ENCODE assay signal across 12 cellular contexts in genomic region chr20:13545755-13546154, GRCh38.
DNase-seq lines count a peak whose midpoint lies in the region; ATAC-seq, FAIRE-seq and TF ChIP-seq lines count a peak whose summit lies in the region.
"Had no signal": no experiment of that assay in that cellular context is flagged by ENCODE, and none has a peak within 500 bp of the region (broad histone marks: within the 10 kb centered on the region; RNA-seq: fewer than 3 reads in every experiment).

No MANE protein-coding gene starts in this region.

- H3K9me3 ChIP-seq in cardiac muscle cell (ENCODE audit: low read depth) (no peaks in the 10 kb centered on the region), heart left ventricle (no peaks in the 10 kb centered on the region), keratinocyte (ENCODE audit: control insufficient read depth, low read depth, low read length) (no peaks in the 10 kb centered on the region)
- H3K9me3 ChIP-seq: HAP-1 had no signal

- intact Hi-C loops in heart left ventricle (cut with DNase I) = loop anchor here in 9 of 10 donors (2.0 to 10.0 kb wide), 9 partner anchors 83 to 428 kb away; no protein-coding TSS in a partner anchor

- H3K27ac ChIP-seq in cardiac muscle cell (no peak overlapping the region), heart left ventricle (no peak overlapping the region), keratinocyte (ENCODE audit: control insufficient read depth, insufficient read depth, low read length) (no peak overlapping the region)
- H3K27ac ChIP-seq: HL-60 had no signal

- H3K27me3 ChIP-seq in cardiac muscle cell (no peaks in the 10 kb centered on the region), heart left ventricle (no peaks in the 10 kb centered on the region), keratinocyte (ENCODE audit: control insufficient read depth, extremely low read depth, insufficient read depth, low read length) (no peaks in the 10 kb centered on the region)

- no peak overlapping the region for H3K9ac ChIP-seq in keratinocyte (ENCODE audit: control insufficient read depth, extremely low read depth, insufficient read depth, low read length)

- H3K36me3 ChIP-seq in cardiac muscle cell = no peaks in the 10 kb centered on the region
- H3K36me3 ChIP-seq in heart left ventricle = no peaks in the 10 kb centered on the region
- no peaks in the 10 kb centered on the region for H3K36me3 ChIP-seq in keratinocyte (ENCODE audit: control insufficient read depth in 2 of 2, extremely low read depth in 1 of 2, insufficient read depth in 2 of 2, low read length in 2 of 2)
- H3K36me3 ChIP-seq: HAP-1 had no signal

- H3K4me3 ChIP-seq in cardiac muscle cell = no peak overlapping the region
- H3K4me3 ChIP-seq in heart left ventricle = no peak overlapping the region
- H3K4me3 ChIP-seq in keratinocyte (ENCODE audit: control insufficient read depth in 2 of 3, extremely low read depth in 1 of 3, insufficient read depth in 2 of 3, low read depth in 1 of 3, low read length in 3 of 3) = no peak overlapping the region
- H3K4me3 ChIP-seq: HAP-1 had no signal

- DNase-seq in cardiac muscle cell (ENCODE audit: low read depth in 1 of 2, low spot score in 1 of 2) (peak; percentile 2 to 11), heart left ventricle (no peak), amniotic epithelial cell (ENCODE audit: low read depth) (peak; percentile 56), keratinocyte (ENCODE audit: low read depth, low spot score) (no peak), NCI-H446 treated with DMSO at 0.1 percent for 48 hours (lab: John Stamatoyannopoulos, UW) (no peak), OCI-M1 (lab: John Stamatoyannopoulos, UW) (no peak)
- no peak for DNase-seq in activated CD4-positive, CD25-positive, alpha-beta regulatory T cell (lab: John Stamatoyannopoulos, UW)
- DNase-seq: 8988T, NCI-H524 treated with DMSO at 0.1 percent for 48 hours had no signal

- TF ChIP-seq CTCF in cardiac muscle cell (IDR thresholded peaks at IDR 0.05; ENCODE audit: low read depth, low read length) (no peak), heart left ventricle (IDR thresholded peaks at IDR 0.05) (no peak), keratinocyte (optimal IDR thresholded peaks at IDR 0.05 in 1 of 3, IDR thresholded peaks at IDR 0.05 in 1 of 3, conservative IDR thresholded peaks at IDR 0.05 in 1 of 3; ENCODE audit: extremely low read depth in 1 of 3, insufficient read depth in 2 of 3, low read length in 3 of 3) (no peak)

- H3K4me2 ChIP-seq in keratinocyte (ENCODE audit: control insufficient read depth, extremely low read depth, insufficient read depth, low read depth, low read length) = no peak overlapping the region

- no peaks in the 10 kb centered on the region for H4K20me1 ChIP-seq in keratinocyte (ENCODE audit: control insufficient read depth, extremely low read depth, insufficient read depth, low read length)

- no peak overlapping the region for H2AFZ ChIP-seq in keratinocyte (ENCODE audit: control insufficient read depth, low read length)

- H3K9me1 ChIP-seq in keratinocyte (ENCODE audit: control insufficient read depth, extremely low read depth, insufficient read depth, low read length) = no peaks in the 10 kb centered on the region

- FAIRE-seq in keratinocyte (lab: Jason Lieb, UNC) = peak; percentile 29

- no peaks in the 10 kb centered on the region for H3K79me2 ChIP-seq in keratinocyte (ENCODE audit: control insufficient read depth, insufficient read depth, low read length)

- ATAC-seq in heart left ventricle (no peak), GM21723 (IDR thresholded peaks at IDR 0.05; ENCODE audit: unreplicated experiment) (no peak)

- dilution Hi-C loops in keratinocyte (cut with MboI; ENCODE audit: extremely low pct_ligation_motif_present, low sequenced_read_pairs) = no loop called here

- TF ChIP-seq POLR2A in heart left ventricle (IDR thresholded peaks at IDR 0.05) = no peak

- H3K4me1 ChIP-seq in cardiac muscle cell (ENCODE audit: low read depth) (peaks cover 11% of the 10 kb centered on the region), heart left ventricle (peaks cover 0 to 3% (median 0%) of the 10 kb centered on the region in 12 donors), keratinocyte (ENCODE audit: control insufficient read depth, extremely low read depth, insufficient read depth, low read length) (peaks cover 3% of the 10 kb centered on the region)

- whole genome bisulfite sequencing in heart left ventricle, 4 donors = 82 to 92% (median 85%) methylated on average over 2 of the region's 2 CpGs

Comparison
In these comparisons a context has a peak if more than half of its experiments do, and no peak if none do; other contexts are left out.
1. DNase-seq: peak in cardiac muscle cell (2 of 2) and amniotic epithelial cell (single experiment); none in heart left ventricle (0 of 5), keratinocyte (single experiment), activated CD4-positive, CD25-positive, alpha-beta regulatory T cell (0 of 4), NCI-H446 treated with DMSO at 0.1 percent for 48 hours (single experiment) and OCI-M1 (single experiment).